Comparison of ENCODE assay signal across 8 cellular contexts in genomic region chr17:57086069-57086930, GRCh38. TPM values are rescaled to one million over a fixed set of nuclear protein-coding genes. Genes with fewer than 3 reads are reported as not detected.
DNase-seq lines count a peak whose midpoint lies in the region; ATAC-seq and TF ChIP-seq lines count a peak whose summit lies in the region.

No MANE protein-coding gene starts in this region.

- H3K4me1 Mint-ChIP-seq in mesothelial cell of epicardium, result peaks cover 28% of the 10 kb centered on the region

- H3K27me3 ChIP-seq in Karpas-422 (ENCODE audit: low read length), result no peaks in the 10 kb centered on the region
- no peaks in the 10 kb centered on the region for H3K27me3 ChIP-seq in WERI-Rb-1 (ENCODE audit: insufficient read depth, low read depth, severe bottlenecking)
- no peaks in the 10 kb centered on the region for H3K27me3 ChIP-seq in duodenal mucosa (ENCODE audit: control insufficient read depth in 1 of 2, insufficient read depth in 2 of 2, low read length in 2 of 2)
- no peaks in the 10 kb centered on the region for H3K27me3 ChIP-seq in thoracic aorta (replicated peaks; ENCODE audit: insufficient read depth)

- H3K27ac ChIP-seq in Karpas-422 (ENCODE audit: low read length) (peak overlapping the region; percentile 63), WERI-Rb-1 (peak overlapping the region; percentile 87), duodenal mucosa (ENCODE audit: low read depth, low read length) (peak overlapping the region; percentile 97), thoracic aorta (peak overlapping the region; percentile 87 to 99)

- peak overlapping the region; percentile 79 for H3K4me3 Mint-ChIP-seq in mesothelial cell of epicardium

- TF ChIP-seq CTCF in WERI-Rb-1 (IDR thresholded peaks at IDR 0.05; ENCODE audit: low read depth, low read length) (no peak), mesothelial cell of epicardium (IDR thresholded peaks at IDR 0.05; ENCODE audit: unreplicated experiment) (no peak), thoracic aorta (IDR thresholded peaks at IDR 0.05) (no peak)

- H3K36me3 ChIP-seq in Karpas-422 (ENCODE audit: insufficient read depth, low read length), result no peaks in the 10 kb centered on the region
- no peaks in the 10 kb centered on the region for H3K36me3 ChIP-seq in WERI-Rb-1
- H3K36me3 ChIP-seq in duodenal mucosa (ENCODE audit: control insufficient read depth in 1 of 2, insufficient read depth in 2 of 2, low read length in 2 of 2), result peaks cover 0 to 3% of the 10 kb centered on the region in 2 donors
- no peaks in the 10 kb centered on the region for H3K36me3 ChIP-seq in thoracic aorta

- no peaks in the 10 kb centered on the region for H3K36me3 Mint-ChIP-seq in mesothelial cell of epicardium

- H3K9me3 ChIP-seq in Karpas-422 (ENCODE audit: low read length) (no peaks in the 10 kb centered on the region), WERI-Rb-1 (ENCODE audit: severe bottlenecking) (no peaks in the 10 kb centered on the region), duodenal mucosa (ENCODE audit: control insufficient read depth in 1 of 2, low read length in 2 of 2) (no peaks in the 10 kb centered on the region), thoracic aorta (no peaks in the 10 kb centered on the region)

- H3K27me3 Mint-ChIP-seq in mesothelial cell of epicardium (ENCODE audit: low read depth), result no peaks in the 10 kb centered on the region

- peaks cover 39% of the 10 kb centered on the region for H4K20me1 ChIP-seq in Karpas-422 (ENCODE audit: insufficient read depth, low read depth, low read length)

- peak overlapping the region; percentile 56 for H3K27ac Mint-ChIP-seq in mesothelial cell of epicardium

- H3K9ac ChIP-seq in Karpas-422 (ENCODE audit: low read length), result peak overlapping the region; percentile 92
- peak overlapping the region; percentile 92 to 94 for H3K9ac ChIP-seq in duodenal mucosa (ENCODE audit: low read depth in 1 of 2, low read length in 2 of 2)

- H3K9me3 Mint-ChIP-seq in mesothelial cell of epicardium, result no peaks in the 10 kb centered on the region

- H3K79me2 ChIP-seq in Karpas-422 (ENCODE audit: low read length), result peaks cover 61% of the 10 kb centered on the region

- H3K4me2 ChIP-seq in Karpas-422 (ENCODE audit: low read depth, low read length, poor library complexity, severe bottlenecking), result peak overlapping the region; percentile 93

- DNase-seq in NCI-H510A treated with DMSO at 0.1 percent for 48 hours (lab: John Stamatoyannopoulos, UW), result peak; percentile 79
- no peak for DNase-seq in NCI-H510A (lab: John Stamatoyannopoulos, UW)
- DNase-seq in Karpas-422, result peak; percentile 60
- peak; percentile 50 for DNase-seq in WERI-Rb-1
- DNase-seq in mesothelial cell of epicardium (ENCODE audit: low spot score in 2 of 2, unreplicated experiment in 2 of 2), result peak in 1 of 2 experiments; percentile 52
- DNase-seq in thoracic aorta (ENCODE audit: low spot score), result no peak

- H3K4me1 ChIP-seq in Karpas-422 (ENCODE audit: low read length) (peaks cover 56% of the 10 kb centered on the region), duodenal mucosa (ENCODE audit: control insufficient read depth in 1 of 2, insufficient read depth in 2 of 2, low read length in 2 of 2) (peaks cover 45 to 53% of the 10 kb centered on the region in 2 donors), thoracic aorta (ENCODE audit: control insufficient read depth in 1 of 2, low read depth in 2 of 2) (peaks cover 14 to 45% of the 10 kb centered on the region in 2 donors)

- H3K4me3 ChIP-seq in Karpas-422 (ENCODE audit: low read length), result peak overlapping the region; percentile 83
- H3K4me3 ChIP-seq in WERI-Rb-1 (ENCODE audit: low read depth, low read length), result peak overlapping the region; percentile 76
- peak overlapping the region; percentile 87 to 95 for H3K4me3 ChIP-seq in duodenal mucosa (ENCODE audit: low read depth in 1 of 2, low read length in 2 of 2)
- peak overlapping the region; percentile 74 for H3K4me3 ChIP-seq in thoracic aorta

- peak overlapping the region; percentile 80; the same call in 1 of the 2 replicates for H2AFZ ChIP-seq in Karpas-422 (ENCODE audit: low read length)

- no peaks in the 10 kb centered on the region for H3K9me2 ChIP-seq in Karpas-422 (replicated peaks; ENCODE audit: insufficient read depth, low read length)

- ATAC-seq in thoracic aorta (ENCODE audit: insufficient number of reproducible peaks, low FRiP score, low read depth), result no peak
- ATAC-seq in HG02610 (IDR thresholded peaks at IDR 0.05; ENCODE audit: unreplicated experiment), result no peak

RNA-seq across cellular contexts. Expression of gene AKAP1, which starts 1.3 kb away (rescaled TPM):
- total RNA-seq in Karpas-422 (2014; rRNA removed; shearing (Covaris generic); ENCODE audit: low replicate concordance), result 56.1 and 71.2 TPM in 2 replicates
- total RNA-seq in mesothelial cell of epicardium (26.4 to 30.7 TPM (median 27.5 TPM) in 3 replicates), thoracic aorta (100 to 1,000 TPM in 1 of 2 donors, 10 to 100 TPM in 1; 96.9 to 132 TPM)

Comparison
In these comparisons a context has a peak if more than half of its experiments do, and no peak if none do; other contexts are left out.
1. DNase-seq: peak in NCI-H510A treated with DMSO at 0.1 percent for 48 hours (single experiment), Karpas-422 (single experiment) and WERI-Rb-1 (single experiment); none in NCI-H510A (single experiment) and thoracic aorta (single experiment).
2. Peak in every context shown above with its lines, with median percentiles within 50 percentile points of each other: H3K27ac ChIP-seq and H3K4me3 ChIP-seq.